15 cellular contexts compared by ENCODE assay signal in the genomic region with DNA sequence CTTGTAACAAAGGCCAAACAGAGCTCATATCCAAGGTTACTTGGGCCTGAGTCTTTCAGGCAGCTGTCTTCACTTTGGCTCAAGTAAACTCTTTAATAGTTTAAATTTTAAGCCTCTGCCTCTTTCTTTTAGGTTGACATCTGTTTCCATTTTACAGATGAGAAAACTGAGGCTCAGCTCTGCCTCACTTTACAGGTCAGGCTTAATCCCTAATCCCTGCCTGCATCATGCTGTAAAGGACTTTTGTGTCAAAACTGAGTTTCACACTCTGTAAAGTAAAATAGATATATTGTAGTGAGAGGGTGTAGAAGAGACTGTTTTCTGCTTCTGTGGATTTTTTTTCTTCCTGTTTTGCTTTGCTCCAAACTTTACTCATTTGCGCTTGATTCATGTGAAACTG. TPM values are rescaled to one million over a fixed set of nuclear protein-coding genes. Genes with fewer than 3 reads are reported as not detected.
DNase-seq lines count a peak whose midpoint lies in the region; ATAC-seq and TF ChIP-seq lines count a peak whose summit lies in the region.
"Had no signal": no experiment of that assay in that cellular context is flagged by ENCODE, and none has a peak within 500 bp of the region (broad histone marks: within the 10 kb centered on the region; RNA-seq: fewer than 3 reads in every experiment).

No MANE protein-coding gene starts in this region.

- H4K20me1 ChIP-seq in PC-3 (ENCODE audit: low read length) = peaks cover 84% of the 10 kb centered on the region
- H4K20me1 ChIP-seq in neural progenitor cell (ENCODE audit: low read depth) = peaks cover 40% of the 10 kb centered on the region

- H3K27me3 ChIP-seq in Caco-2 (replicated peaks; ENCODE audit: control insufficient read depth, insufficient read depth, low read length) (no peaks in the 10 kb centered on the region), PC-3 (ENCODE audit: low read length) (no peaks in the 10 kb centered on the region), neural progenitor cell (no peaks in the 10 kb centered on the region)
- H3K27me3 ChIP-seq: BLaER1, cardiac muscle cell, MG63, neutrophil had no signal

- POLR2A ChIA-PET in Caco-2 (lab: Charles Lee) = interaction anchor here (0.6 kb wide), 2 partner anchors 41 to 103 kb away, joined by 3 read pairs; no protein-coding TSS in a partner anchor
- POLR2A ChIA-PET in PC-3 (lab: Charles Lee; ENCODE audit: unreplicated experiment) = no interaction called here

- TF ChIP-seq CTCF in Caco-2 (IDR thresholded peaks at IDR 0.05; ENCODE audit: insufficient read depth in 1 of 2, low read depth in 1 of 2, low read length in 1 of 2, severe bottlenecking in 1 of 2, unreplicated experiment in 1 of 2) (no peak), PC-3 (conservative IDR thresholded peaks at IDR 0.05; ENCODE audit: low read depth, low read length) (no peak), neural progenitor cell (IDR thresholded peaks at IDR 0.05) (no peak)

- H3K9me3 ChIP-seq in Caco-2 (no peaks in the 10 kb centered on the region), PC-3 (ENCODE audit: low read length) (no peaks in the 10 kb centered on the region), neural progenitor cell (ENCODE audit: low read depth) (no peaks in the 10 kb centered on the region)
- H3K9me3 ChIP-seq: BLaER1, MG63, neutrophil had no signal

- intact Hi-C loops in Caco-2 (cut with micrococcal nuclease; ENCODE audit: unreplicated experiment) = no loop called here
- intact Hi-C loops in PC-3 (cut with micrococcal nuclease) = no loop called here
- intact Hi-C loops in dendritic cell treated with granulocyte-macrophage colony-stimulating factor and Interleukin-4, amounts not matched to agents 40 ng/mL and 50 ng/mL, for 4 days (cut with micrococcal nuclease) = no loop called here

- H3K9ac ChIP-seq in PC-3 (ENCODE audit: low read length) (no peak overlapping the region), neural progenitor cell (no peak overlapping the region)
- H3K9ac ChIP-seq: BLaER1 had no signal

- H3K79me2 ChIP-seq in PC-3 (ENCODE audit: low read length) (peaks cover 100% of the 10 kb centered on the region), neural progenitor cell (ENCODE audit: low read depth) (peaks cover 72% of the 10 kb centered on the region)

- no TSS peak for BruUV-seq in Caco-2 (replicated peaks; lab: Mats Ljungman, UMichigan)
- BruUV-seq in PC-3 (replicated peaks; lab: Mats Ljungman, UMichigan) = no TSS peak

- no peak overlapping the region for H3K4me3 Mint-ChIP-seq in Caco-2 (ENCODE audit: unreplicated experiment)
- no peak overlapping the region for H3K4me3 Mint-ChIP-seq in dendritic cell treated with granulocyte-macrophage colony-stimulating factor and Interleukin-4, amounts not matched to agents 40 ng/mL and 50 ng/mL, for 4 days
- no peak overlapping the region for H3K4me3 Mint-ChIP-seq in neural progenitor cell

- no peaks in the 10 kb centered on the region; the same call in 1 of the 2 replicates for H3K36me3 ChIP-seq in Caco-2 (ENCODE audit: control insufficient read depth, insufficient read depth, low read length)
- peaks cover 18% of the 10 kb centered on the region for H3K36me3 ChIP-seq in PC-3 (ENCODE audit: low read depth, low read length)
- H3K36me3 ChIP-seq in neural progenitor cell = no peaks in the 10 kb centered on the region
- H3K36me3 ChIP-seq: cardiac muscle cell, neutrophil had no signal

- peak overlapping the region; percentile 0; the same call in 1 of the 2 replicates for H3K4me2 ChIP-seq in PC-3 (ENCODE audit: low read length)
- no peak overlapping the region for H3K4me2 ChIP-seq in neural progenitor cell
- H3K4me2 ChIP-seq: BLaER1 had no signal

- H3K4me1 ChIP-seq in Caco-2 = peaks cover 68% of the 10 kb centered on the region
- H3K4me1 ChIP-seq in PC-3 (ENCODE audit: insufficient read depth, low read length) = peaks cover 58% of the 10 kb centered on the region
- peaks cover 29% of the 10 kb centered on the region for H3K4me1 ChIP-seq in neural progenitor cell

- peaks cover 58% of the 10 kb centered on the region for H3K36me3 Mint-ChIP-seq in Caco-2 (ENCODE audit: insufficient read depth, unreplicated experiment)
- H3K36me3 Mint-ChIP-seq in dendritic cell treated with granulocyte-macrophage colony-stimulating factor and Interleukin-4, amounts not matched to agents 40 ng/mL and 50 ng/mL, for 4 days (ENCODE audit: low read depth) = no peaks in the 10 kb centered on the region
- no peaks in the 10 kb centered on the region for H3K36me3 Mint-ChIP-seq in neural progenitor cell

- CTCF ChIA-PET in Caco-2 (lab: Charles Lee) (interaction anchor here (0.7 to 1.6 kb wide), 8 partner anchors 11 to 998 kb away, joined by 3 to 5 read pairs (median 3); partner anchors contain the start of gene FLNB), PC-3 (lab: Charles Lee) (interaction anchor here (0.6 kb wide), 1 partner anchor 10 kb away, joined by 7 read pairs; no protein-coding TSS in a partner anchor)

- H3K27ac ChIP-seq in PC-3 (ENCODE audit: low read length) (no peak overlapping the region; the same call in 1 of the 2 replicates), neural progenitor cell (no peak overlapping the region)
- H3K27ac ChIP-seq: BLaER1, cardiac muscle cell, neutrophil had no signal

- H3K9me3 Mint-ChIP-seq in Caco-2 (ENCODE audit: unreplicated experiment) (no peaks in the 10 kb centered on the region), neural progenitor cell (no peaks in the 10 kb centered on the region)
- no peaks in the 10 kb centered on the region for H3K9me3 Mint-ChIP-seq in dendritic cell treated with granulocyte-macrophage colony-stimulating factor and Interleukin-4, amounts not matched to agents 40 ng/mL and 50 ng/mL, for 4 days

- no peaks in the 10 kb centered on the region for H3F3A ChIP-seq in PC-3 (ENCODE audit: low read length, unreplicated experiment)
- H3F3A ChIP-seq in neural progenitor cell (ENCODE audit: low read depth) = peaks cover 27% of the 10 kb centered on the region

- H3K27ac Mint-ChIP-seq in Caco-2 (ENCODE audit: unreplicated experiment) (peak overlapping the region; percentile 79), neural progenitor cell (peak overlapping the region; percentile 57)
- peak overlapping the region; percentile 50 for H3K27ac Mint-ChIP-seq in dendritic cell treated with granulocyte-macrophage colony-stimulating factor and Interleukin-4, amounts not matched to agents 40 ng/mL and 50 ng/mL, for 4 days

- ATAC-seq in PC-3 (no peak), HG03354 (IDR thresholded peaks at IDR 0.05; ENCODE audit: poor library complexity, severe bottlenecking, unreplicated experiment) (no peak), HG03520 (IDR thresholded peaks at IDR 0.05; ENCODE audit: unreplicated experiment) (no peak)

- no peaks in the 10 kb centered on the region for H3K9me2 ChIP-seq in PC-3 (replicated peaks; ENCODE audit: low read length)

- no peak for DNase-seq in Caco-2
- DNase-seq in PC-3 = no peak
- DNase-seq in neural progenitor cell (ENCODE audit: low spot score) = no peak
- no peak for DNase-seq in kidney glomerular epithelial cell (lab: John Stamatoyannopoulos, UW)
- DNase-seq in NCI-H2029 treated with DMSO at 0.1 percent for 48 hours (lab: John Stamatoyannopoulos, UW) = no peak
- DNase-seq: GDM1; MG63; NCI-H226; stimulated activated CD8-positive, alpha-beta memory T cell treated with anti-CD3 and anti-CD28 coated beads, Interleukin-4, amount 100 ng/mL, for 48 hours had no signal

- H3K4me1 Mint-ChIP-seq in Caco-2 (ENCODE audit: low read depth, unreplicated experiment) (peaks cover 39% of the 10 kb centered on the region), neural progenitor cell (peaks cover 19% of the 10 kb centered on the region)
- H3K4me1 Mint-ChIP-seq in dendritic cell treated with granulocyte-macrophage colony-stimulating factor and Interleukin-4, amounts not matched to agents 40 ng/mL and 50 ng/mL, for 4 days (ENCODE audit: low read depth) = peaks cover 38% of the 10 kb centered on the region

- H3K27me3 Mint-ChIP-seq in Caco-2 (ENCODE audit: insufficient read depth, unreplicated experiment) (no peaks in the 10 kb centered on the region), neural progenitor cell (ENCODE audit: insufficient read depth, low read depth) (no peaks in the 10 kb centered on the region)
- no peaks in the 10 kb centered on the region for H3K27me3 Mint-ChIP-seq in dendritic cell treated with granulocyte-macrophage colony-stimulating factor and Interleukin-4, amounts not matched to agents 40 ng/mL and 50 ng/mL, for 4 days

- no peak overlapping the region for H2AFZ ChIP-seq in PC-3 (ENCODE audit: low read length)
- no peak overlapping the region for H2AFZ ChIP-seq in neural progenitor cell (replicated peaks)

- H3K4me3 ChIP-seq in Caco-2 (ENCODE audit: low read depth, low read length) (no peak overlapping the region), PC-3 (ENCODE audit: low read length) (no peak overlapping the region), neural progenitor cell (no peak overlapping the region)
- H3K4me3 ChIP-seq: BLaER1, cardiac muscle cell, MG63 had no signal

RNA-seq across cellular contexts. Expression of gene FLNB, which starts 11.1 kb away (rescaled TPM):
- 315 and 331 TPM in 2 replicates for total RNA-seq in Caco-2 (2022)
- total RNA-seq in PC-3 (2014; rRNA removed) = 505 and 546 TPM in 2 replicates
- 32.0 and 54.9 TPM in 2 replicates for total RNA-seq in neural progenitor cell (ENCODE audit: low replicate concordance)
